8 cellular contexts compared by ENCODE assay signal in the genomic region with DNA sequence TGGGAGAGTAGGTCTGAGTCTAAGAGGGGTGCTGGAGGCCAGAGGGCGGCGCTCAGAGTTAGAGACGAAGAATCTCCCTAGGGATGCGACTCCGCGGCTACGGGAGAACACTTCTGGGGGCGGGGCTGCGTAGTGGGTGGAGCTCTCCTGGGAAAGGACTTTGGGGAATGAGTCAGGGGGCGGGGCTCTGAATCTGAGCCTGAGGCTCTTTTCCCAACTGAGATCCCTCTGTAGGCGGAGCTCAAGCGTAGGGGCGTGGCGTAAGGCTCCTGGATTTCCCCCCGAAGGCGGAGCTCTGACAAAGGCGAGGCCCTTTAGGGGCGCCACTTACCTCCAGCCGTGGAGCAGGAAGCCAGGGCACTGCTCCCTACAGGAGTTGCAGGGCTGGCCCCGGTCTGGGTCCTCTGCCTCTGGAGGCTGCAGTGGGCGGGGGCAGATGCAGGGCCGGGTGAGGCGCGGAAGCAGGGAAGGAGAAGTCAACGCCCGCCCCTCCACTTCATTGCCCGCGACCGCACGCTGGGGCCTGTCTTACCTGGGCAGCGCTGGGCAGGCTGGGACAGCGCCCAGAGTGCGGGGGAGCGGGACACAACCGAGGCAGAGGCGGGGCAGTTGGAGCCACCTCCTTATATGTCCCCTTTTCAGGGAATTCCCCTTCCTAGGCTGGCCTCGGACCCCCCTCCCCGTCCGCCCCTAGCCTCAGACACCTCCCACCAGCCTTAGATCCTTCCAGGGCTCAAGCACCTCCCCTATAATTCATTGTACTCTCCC. TPM values are rescaled to one million over a fixed set of nuclear protein-coding genes. Genes with fewer than 3 reads are reported as not detected.
DNase-seq lines count a peak whose midpoint lies in the region; ATAC-seq and TF ChIP-seq lines count a peak whose summit lies in the region.

No MANE protein-coding gene starts in this region.

- no peaks in the 10 kb centered on the region for H3K9me3 ChIP-seq in RWPE2 (ENCODE audit: severe bottlenecking)

- no peaks in the 10 kb centered on the region for H3K27me3 Mint-ChIP-seq in chondrocyte (ENCODE audit: low read depth)

- H3K4me3 ChIP-seq in RWPE2 (ENCODE audit: severe bottlenecking) = peak overlapping the region; percentile 81

- DNase-seq in activated effector memory CD4-positive, alpha-beta T cell treated with anti-CD3 and anti-CD28 coated beads, Interleukin-2, amount 50 U/mL, for 16 hours = peak; percentile 75
- DNase-seq in activated effector memory CD4-positive, alpha-beta T cell treated with Interleukin-2 at 50 U/mL for 16 hours = no peak
- DNase-seq in HT1080 (ENCODE audit: low read depth) = peak; percentile 88
- DNase-seq in RWPE2 (ENCODE audit: low spot score) = peak; percentile 92
- DNase-seq in chondrocyte (ENCODE audit: low spot score) = no peak
- DNase-seq in kidney glomerular epithelial cell (lab: John Stamatoyannopoulos, UW) = peak; percentile 70
- peak; percentile 65 for DNase-seq in stimulated activated CD8-positive, alpha-beta memory T cell treated with anti-CD3 and anti-CD28 coated beads, Interleukin-4, amount 100 ng/mL, for 48 hours
- DNase-seq in cortex of kidney (lab: John Stamatoyannopoulos, UW) = no peak

- H3K27ac Mint-ChIP-seq in chondrocyte (ENCODE audit: unreplicated experiment) = peak overlapping the region; percentile 70

- ATAC-seq in RWPE2 (ENCODE audit: low read depth) = peak; percentile 87

- H3K27ac ChIP-seq in RWPE2 (ENCODE audit: poor library complexity, severe bottlenecking) = peak overlapping the region; percentile 85

- H3K36me3 ChIP-seq in RWPE2 (ENCODE audit: low read depth) = peaks cover 36% of the 10 kb centered on the region

- peaks cover 18% of the 10 kb centered on the region for H3K4me1 Mint-ChIP-seq in chondrocyte (ENCODE audit: low read depth)

- TF ChIP-seq CTCF in RWPE2 (IDR thresholded peaks at IDR 0.05; ENCODE audit: poor library complexity, severe bottlenecking) (peak; percentile 14), chondrocyte (IDR thresholded peaks at IDR 0.05) (no peak)

- H3K27me3 ChIP-seq in RWPE2 (ENCODE audit: insufficient read depth, poor library complexity, severe bottlenecking) = no peaks in the 10 kb centered on the region

- no peaks in the 10 kb centered on the region for H3K4me1 ChIP-seq in RWPE2 (ENCODE audit: insufficient read depth, poor library complexity, severe bottlenecking)

- H3K4me3 Mint-ChIP-seq in chondrocyte (ENCODE audit: unreplicated experiment) = peak overlapping the region; percentile 66

- peaks cover 5% of the 10 kb centered on the region for H3K36me3 Mint-ChIP-seq in chondrocyte (ENCODE audit: low read depth)

- peaks cover 2% of the 10 kb centered on the region for H3K9me3 Mint-ChIP-seq in chondrocyte (ENCODE audit: low read depth)

RNA-seq across cellular contexts. Expression of a gene that starts 1.7 kb away (rescaled TPM):
- total RNA-seq in HT1080 (2014; rRNA removed; shearing (Covaris generic)) = 4.3 and 5.6 TPM in 2 replicates
- polyA plus RNA-seq in HT1080 (2015; cell fraction: cytosol; rRNA removed) = 8.2 and 9.1 TPM in 2 replicates
- 14.3 and 15.3 TPM in 2 replicates for polyA plus RNA-seq in HT1080 (2015; cell fraction: nucleus; rRNA removed)
- total RNA-seq in chondrocyte = 7.2 to 8.2 TPM (median 7.5 TPM) in 3 replicates

RNA-seq across cellular contexts. Expression of a gene that starts 12.8 kb away (rescaled TPM):
- 126 and 199 TPM in 2 replicates for total RNA-seq in HT1080 (2014; rRNA removed; shearing (Covaris generic))
- 159 and 183 TPM in 2 replicates for polyA plus RNA-seq in HT1080 (2015; cell fraction: cytosol; rRNA removed)
- 50.7 and 61.2 TPM in 2 replicates for polyA plus RNA-seq in HT1080 (2015; cell fraction: nucleus; rRNA removed)
- 120 to 203 TPM (median 187 TPM) in 3 replicates for total RNA-seq in chondrocyte

RNA-seq across cellular contexts. Expression of a gene that starts 15.5 kb away (rescaled TPM):
- 0.23 and 0.70 TPM in 2 replicates for total RNA-seq in HT1080 (2014; rRNA removed; shearing (Covaris generic))
- polyA plus RNA-seq in HT1080 (2015; cell fraction: cytosol; rRNA removed) = 0.23 and 0.26 TPM in 2 replicates
- 0.13 and 0.71 TPM in 2 replicates for polyA plus RNA-seq in HT1080 (2015; cell fraction: nucleus; rRNA removed)
- total RNA-seq in chondrocyte = 0.87 to 1.5 TPM (median 1.4 TPM) in 3 replicates

RNA-seq across cellular contexts. Expression of a gene that starts 21.9 kb away (rescaled TPM):
- total RNA-seq in HT1080 (2014; rRNA removed; shearing (Covaris generic)) = 0.13 TPM in 1 of 2 replicates, not detected in the other
- 0.02 TPM in 1 of 2 replicates, not detected in the other for polyA plus RNA-seq in HT1080 (2015; cell fraction: cytosol; rRNA removed)
- not detected in 2 replicates for polyA plus RNA-seq in HT1080 (2015; cell fraction: nucleus; rRNA removed)
- total RNA-seq in chondrocyte = 1.6 to 3.5 TPM (median 2.9 TPM) in 3 replicates

RNA-seq across cellular contexts. Expression of a gene that starts 48.7 kb away (rescaled TPM):
- not detected in 2 replicates for total RNA-seq in HT1080 (2014; rRNA removed; shearing (Covaris generic))
- polyA plus RNA-seq in HT1080 (2015; cell fraction: cytosol; rRNA removed) = not detected in 2 replicates
- polyA plus RNA-seq in HT1080 (2015; cell fraction: nucleus; rRNA removed) = 0.19 TPM in 1 of 2 replicates, not detected in the other
- total RNA-seq in chondrocyte = not detected in 3 replicates

Comparison
In these comparisons a context has a peak if more than half of its experiments do, and no peak if none do; other contexts are left out.
1. DNase-seq: peak in activated effector memory CD4-positive, alpha-beta T cell treated with anti-CD3 and anti-CD28 coated beads, Interleukin-2, amount 50 U/mL, for 16 hours (single experiment), HT1080 (single experiment), RWPE2 (single experiment), kidney glomerular epithelial cell (single experiment) and stimulated activated CD8-positive, alpha-beta memory T cell treated with anti-CD3 and anti-CD28 coated beads, Interleukin-4, amount 100 ng/mL, for 48 hours (single experiment); none in activated effector memory CD4-positive, alpha-beta T cell treated with Interleukin-2 at 50 U/mL for 16 hours (single experiment), chondrocyte (single experiment) and cortex of kidney (single experiment).